ENCODE assay signal across 17 cellular contexts in genomic region chr4:86926428-86927086, GRCh38. TPM values are rescaled to one million over a fixed set of nuclear protein-coding genes. Genes with fewer than 3 reads are reported as not detected.
DNase-seq lines count a peak whose midpoint lies in the region; ATAC-seq and TF ChIP-seq lines count a peak whose summit lies in the region.
"Had no signal": no experiment of that assay in that cellular context is flagged by ENCODE, and none has a peak within 500 bp of the region (broad histone marks: within the 10 kb centered on the region; RNA-seq: fewer than 3 reads in every experiment).

No MANE protein-coding gene starts in this region.

- H3K27me3 ChIP-seq in Caco-2 (replicated peaks; ENCODE audit: control insufficient read depth, insufficient read depth, low read length): no peaks in the 10 kb centered on the region
- no peaks in the 10 kb centered on the region for H3K27me3 ChIP-seq in PC-3 (ENCODE audit: low read length)
- no peaks in the 10 kb centered on the region for H3K27me3 ChIP-seq in CD4-positive, alpha-beta memory T cell (ENCODE audit: insufficient read depth, low read length)
- H3K27me3 ChIP-seq: heart left ventricle had no signal

- H4K20me1 ChIP-seq in PC-3 (ENCODE audit: low read length): no peaks in the 10 kb centered on the region

- peak overlapping the region; percentile 80 for H3K27ac ChIP-seq in PC-3 (ENCODE audit: low read length)
- H3K27ac ChIP-seq in CD4-positive, alpha-beta memory T cell (ENCODE audit: low read depth, low read length): no peak overlapping the region
- H3K27ac ChIP-seq: heart left ventricle had no signal

- peak overlapping the region; percentile 84 for H3K27ac Mint-ChIP-seq in Caco-2 (ENCODE audit: unreplicated experiment)
- peak overlapping the region in 2 of 7 donors; percentile 23 to 57 for H3K27ac Mint-ChIP-seq in CD4-positive, alpha-beta memory T cell
- H3K27ac Mint-ChIP-seq: activated CD4-positive, alpha-beta T cell treated with anti-CD3 and anti-CD28 coated beads for 36 hours; activated naive CD4-positive, alpha-beta T cell treated with anti-CD3 and anti-CD28 coated beads, Interleukin-2, amount 50 U/mL, for 24 hours; immature natural killer cell had no signal

- TF ChIP-seq CTCF in Caco-2 (IDR thresholded peaks at IDR 0.05; ENCODE audit: insufficient read depth in 1 of 2, low read depth in 1 of 2, low read length in 1 of 2, severe bottlenecking in 1 of 2, unreplicated experiment in 1 of 2): no peak
- no peak for TF ChIP-seq CTCF in PC-3 (conservative IDR thresholded peaks at IDR 0.05; ENCODE audit: low read depth, low read length)
- no peak for TF ChIP-seq CTCF in epithelial cell of esophagus (IDR thresholded peaks at IDR 0.05; ENCODE audit: insufficient read depth, low read depth, low read length, missing control alignments)
- no peak for TF ChIP-seq CTCF in retinal pigment epithelial cell (conservative IDR thresholded peaks at IDR 0.05; ENCODE audit: low read depth, low read length)

- H3K9ac ChIP-seq in PC-3 (ENCODE audit: low read length): no peak overlapping the region

- peaks cover 35% of the 10 kb centered on the region for H3K4me1 Mint-ChIP-seq in Caco-2 (ENCODE audit: low read depth, unreplicated experiment)
- peaks cover 0 to 6% (median 2%) of the 10 kb centered on the region in 4 donors for H3K4me1 Mint-ChIP-seq in CD4-positive, alpha-beta memory T cell
- H3K4me1 Mint-ChIP-seq: immature natural killer cell had no signal

- no peak overlapping the region for H3K4me2 ChIP-seq in PC-3 (ENCODE audit: low read length)

- H3K36me3 Mint-ChIP-seq in Caco-2 (ENCODE audit: insufficient read depth, unreplicated experiment): peaks cover 12% of the 10 kb centered on the region
- peaks cover 3 to 17% of the 10 kb centered on the region in 2 donors for H3K36me3 Mint-ChIP-seq in CD4-positive, alpha-beta memory T cell

- peaks cover 4% of the 10 kb centered on the region for H3F3A ChIP-seq in PC-3 (ENCODE audit: low read length, unreplicated experiment)

- DNase-seq in Caco-2: peak; percentile 80 to 84
- DNase-seq in PC-3: peak; percentile 23
- peak; percentile 86 for DNase-seq in epithelial cell of esophagus (ENCODE audit: low read depth)
- DNase-seq in retinal pigment epithelial cell (ENCODE audit: low read depth): peak; percentile 53
- DNase-seq in stimulated activated naive CD8-positive, alpha-beta T cell treated with anti-CD3 and anti-CD28 coated beads, Interleukin-15, Interleukin-2, amounts not matched to agents 100 U/mL and 50 U/mL, for 24 hours: no peak
- no peak for DNase-seq in HPDE6-E6E7 (ENCODE audit: extremely low spot score)
- no peak for DNase-seq in CD4-positive, alpha-beta memory T cell
- DNase-seq in occipital lobe (lab: John Stamatoyannopoulos, UW): no peak
- DNase-seq: aorta, heart left ventricle, immature natural killer cell, NCI-H2171 treated with DMSO at 0.1 percent for 48 hours, NCI-H69, SHP77 treated with DMSO at 0.1 percent for 48 hours had no signal

- BruUV-seq in Caco-2 (replicated peaks; lab: Mats Ljungman, UMichigan) (no TSS peak), PC-3 (replicated peaks; lab: Mats Ljungman, UMichigan) (no TSS peak)

- no peak for ATAC-seq in PC-3
- ATAC-seq in stimulated activated naive CD8-positive, alpha-beta T cell treated with anti-CD3 and anti-CD28 coated beads, Interleukin-15, Interleukin-2, amounts not matched to agents 100 U/mL and 50 U/mL, for 24 hours: no peak
- ATAC-seq: activated CD4-positive, alpha-beta T cell treated with anti-CD3 and anti-CD28 coated beads for 36 hours; heart left ventricle had no signal

- 0 out of 2 replicates have a peak, but pooled peaks cover 3% of the 10 kb centered on the region for H3K9me3 ChIP-seq in Caco-2
- no peaks in the 10 kb centered on the region for H3K9me3 ChIP-seq in PC-3 (ENCODE audit: low read length)
- H3K9me3 ChIP-seq in CD4-positive, alpha-beta memory T cell (ENCODE audit: control insufficient read depth in 1 of 2, low read length in 2 of 2): no peaks in the 10 kb centered on the region
- H3K9me3 ChIP-seq: HAP-1, heart left ventricle had no signal

- intact Hi-C loops in Caco-2 (cut with micrococcal nuclease; ENCODE audit: unreplicated experiment) (loop anchor here (1.0 to 2.0 kb wide), 3 partner anchors 8 to 302 kb away; no protein-coding TSS in a partner anchor), PC-3 (cut with micrococcal nuclease) (no loop called here)
- intact Hi-C loops in CD4-positive, alpha-beta memory T cell (cut with micrococcal nuclease): no loop called here

- H3K27me3 Mint-ChIP-seq in Caco-2 (ENCODE audit: insufficient read depth, unreplicated experiment): no peaks in the 10 kb centered on the region
- H3K27me3 Mint-ChIP-seq in CD4-positive, alpha-beta memory T cell: no peaks in the 10 kb centered on the region
- H3K27me3 Mint-ChIP-seq: activated CD4-positive, alpha-beta T cell treated with anti-CD3 and anti-CD28 coated beads for 36 hours; activated naive CD4-positive, alpha-beta T cell treated with anti-CD3 and anti-CD28 coated beads, Interleukin-2, amount 50 U/mL, for 24 hours had no signal

- H3K4me3 Mint-ChIP-seq in Caco-2 (ENCODE audit: unreplicated experiment): peak overlapping the region; percentile 41
- no peak overlapping the region for H3K4me3 Mint-ChIP-seq in CD4-positive, alpha-beta memory T cell
- H3K4me3 Mint-ChIP-seq: activated CD4-positive, alpha-beta T cell treated with anti-CD3 and anti-CD28 coated beads for 36 hours; activated naive CD4-positive, alpha-beta T cell treated with anti-CD3 and anti-CD28 coated beads, Interleukin-2, amount 50 U/mL, for 24 hours; immature natural killer cell had no signal

- H3K9me3 Mint-ChIP-seq in Caco-2 (ENCODE audit: unreplicated experiment): no peaks in the 10 kb centered on the region
- no peaks in the 10 kb centered on the region for H3K9me3 Mint-ChIP-seq in CD4-positive, alpha-beta memory T cell
- H3K9me3 Mint-ChIP-seq: activated naive CD4-positive, alpha-beta T cell treated with anti-CD3 and anti-CD28 coated beads, Interleukin-2, amount 50 U/mL, for 24 hours; immature natural killer cell had no signal

- H3K4me1 ChIP-seq in Caco-2 (peaks cover 29% of the 10 kb centered on the region), PC-3 (ENCODE audit: insufficient read depth, low read length) (peaks cover 21% of the 10 kb centered on the region)
- H3K4me1 ChIP-seq in CD4-positive, alpha-beta memory T cell (ENCODE audit: insufficient read depth, low read length): no peaks in the 10 kb centered on the region
- H3K4me1 ChIP-seq: HAP-1 had no signal

- POLR2A ChIA-PET in Caco-2 (lab: Charles Lee) (interaction anchor here (0.6 to 1.6 kb wide), 2 partner anchors 8 to 51 kb away, joined by 8 to 11 read pairs; partner anchors contain the start of gene AFF1), PC-3 (lab: Charles Lee; ENCODE audit: unreplicated experiment) (no interaction called here)
- POLR2A ChIA-PET in CD4-positive, alpha-beta memory T cell (lab: Charles Lee; ENCODE audit: partially characterized antibody): interaction anchor here (1.3 to 2.1 kb wide), 2 partner anchors 8 to 9 kb away, joined by 3 to 4 read pairs; partner anchors contain the start of gene AFF1

- no peaks in the 10 kb centered on the region for H3K36me3 ChIP-seq in Caco-2 (ENCODE audit: control insufficient read depth, insufficient read depth, low read length)
- no peaks in the 10 kb centered on the region for H3K36me3 ChIP-seq in PC-3 (ENCODE audit: low read depth, low read length)
- no peaks in the 10 kb centered on the region for H3K36me3 ChIP-seq in CD4-positive, alpha-beta memory T cell (ENCODE audit: insufficient read depth, low read length)
- H3K36me3 ChIP-seq: HAP-1 had no signal

- H3K79me2 ChIP-seq in PC-3 (ENCODE audit: low read length): no peaks in the 10 kb centered on the region

- H3K9me2 ChIP-seq in PC-3 (replicated peaks; ENCODE audit: low read length): no peaks in the 10 kb centered on the region

- CTCF ChIA-PET in Caco-2 (lab: Charles Lee) (interaction anchor here (1.0 kb wide), 1 partner anchor 8 kb away, joined by 6 read pairs; the partner anchor contains the start of gene AFF1), PC-3 (lab: Charles Lee) (no interaction called here)
- CTCF ChIA-PET in CD4-positive, alpha-beta memory T cell (lab: Charles Lee; ENCODE audit: partially characterized antibody): interaction anchor here (0.9 to 11.4 kb wide), 2 partner anchors 153 to 164 kb away, joined by 3 to 380 read pairs; no protein-coding TSS in a partner anchor

- H2AFZ ChIP-seq in PC-3 (ENCODE audit: low read length): no peak overlapping the region

- no peak overlapping the region for H3K4me3 ChIP-seq in Caco-2 (ENCODE audit: low read depth, low read length)
- no peak overlapping the region for H3K4me3 ChIP-seq in PC-3 (ENCODE audit: low read length)
- no peak overlapping the region for H3K4me3 ChIP-seq in epithelial cell of esophagus (ENCODE audit: low read length)
- H3K4me3 ChIP-seq in retinal pigment epithelial cell (ENCODE audit: low read length): no peak overlapping the region
- H3K4me3 ChIP-seq in CD4-positive, alpha-beta memory T cell (ENCODE audit: low read length in 2 of 2): no peak overlapping the region
- H3K4me3 ChIP-seq: HAP-1, heart left ventricle had no signal

RNA-seq across cellular contexts. Expression of gene AFF1, which starts 8.3 kb away (rescaled TPM):
- 45.2 and 48.3 TPM in 2 replicates for total RNA-seq in Caco-2 (2022)
- total RNA-seq in PC-3 (2014; rRNA removed): 8.1 and 9.4 TPM in 2 replicates
- total RNA-seq in CD4-positive, alpha-beta memory T cell: 100 to 1,000 TPM; 105 to 108 TPM
- polyA plus RNA-seq in CD4-positive, alpha-beta memory T cell: 10 to 100 TPM; 13.6 to 27.6 TPM
- total RNA-seq in occipital lobe: 5.8 TPM

RNA-seq across cellular contexts. Expression of gene C4orf36, which starts 34.3 kb away (rescaled TPM):
- total RNA-seq in Caco-2 (2022): 2.2 and 2.4 TPM in 2 replicates
- total RNA-seq in PC-3 (2014; rRNA removed): 1.8 and 2.0 TPM in 2 replicates
- under 1 TPM in 1 of 2 experiments, not detected in 1; 0.70 TPM for total RNA-seq in CD4-positive, alpha-beta memory T cell
- polyA plus RNA-seq in CD4-positive, alpha-beta memory T cell: not detected
- total RNA-seq in occipital lobe: 1.6 TPM
- total RNA-seq: activated CD4-positive, alpha-beta T cell treated with anti-CD3 and anti-CD28 coated beads for 36 hours had no signal

Comparison
In these comparisons a context has a peak if more than half of its experiments do, and no peak if none do; other contexts are left out.
1. DNase-seq: peak in Caco-2 (2 of 2), PC-3 (single experiment), epithelial cell of esophagus (single experiment) and retinal pigment epithelial cell (single experiment); none in stimulated activated naive CD8-positive, alpha-beta T cell treated with anti-CD3 and anti-CD28 coated beads, Interleukin-15, Interleukin-2, amounts not matched to agents 100 U/mL and 50 U/mL, for 24 hours (single experiment), HPDE6-E6E7 (single experiment), CD4-positive, alpha-beta memory T cell (0 of 5) and occipital lobe (single experiment).